In genomic region chr17:63347475-63347874, GRCh38 we compare ENCODE assay signal across 29 cellular contexts.
A peak's percentile ranks its signal among the peaks of the same experiment; 100 is the strongest.
DNase-seq lines count a peak whose midpoint lies in the region; ATAC-seq, FAIRE-seq and TF ChIP-seq lines count a peak whose summit lies in the region.
"Had no signal": no experiment of that assay in that cellular context is flagged by ENCODE, and none has a peak within 500 bp of the region (broad histone marks: within the 10 kb centered on the region; RNA-seq: fewer than 3 reads in every experiment).

No MANE protein-coding gene starts in this region.

- H3K36me3 Mint-ChIP-seq in natural killer cell treated with Interleukin-12 subunit alpha and Interleukin-12 subunit beta and Interleukin-15 and Interleukin-18, amount 100 ng/mL, for 72 hours = no peaks in the 10 kb centered on the region
- no peaks in the 10 kb centered on the region for H3K36me3 Mint-ChIP-seq in natural killer cell
- no peaks in the 10 kb centered on the region for H3K36me3 Mint-ChIP-seq in stimulated activated effector memory CD8-positive, alpha-beta T cell treated with anti-CD3 and anti-CD28 coated beads, Interleukin-12 subunit alpha, Interleukin-12 subunit beta, amount 100 ng/mL, for 72 hours

- FAIRE-seq in HTR-8/SVneo (lab: Jason Lieb, UNC) (peak; percentile 49), islet of Langerhans (lab: Jason Lieb, UNC) (peak; percentile 9)
- FAIRE-seq: A204.1, GM12878, GM12892, GM18507 had no signal

- H3K4me3 Mint-ChIP-seq in natural killer cell treated with Interleukin-12 subunit alpha and Interleukin-12 subunit beta and Interleukin-15 and Interleukin-18, amount 100 ng/mL, for 72 hours = peak overlapping the region; percentile 13
- H3K4me3 Mint-ChIP-seq in natural killer cell = no peak overlapping the region
- peak overlapping the region; percentile 20 for H3K4me3 Mint-ChIP-seq in stimulated activated effector memory CD8-positive, alpha-beta T cell treated with anti-CD3 and anti-CD28 coated beads, Interleukin-12 subunit alpha, Interleukin-12 subunit beta, amount 100 ng/mL, for 72 hours
- H3K4me3 Mint-ChIP-seq: CD14-positive monocyte; CD4-positive, alpha-beta memory T cell; CD4-positive, CD25-positive, alpha-beta regulatory T cell; CD8-positive, alpha-beta memory T cell had no signal

- H3K27me3 ChIP-seq in WERI-Rb-1 (ENCODE audit: insufficient read depth, low read depth, severe bottlenecking) (no peaks in the 10 kb centered on the region), MM.1S (replicated peaks; ENCODE audit: insufficient read depth, low read length) (no peaks in the 10 kb centered on the region)
- H3K27me3 ChIP-seq: BE2C, BLaER1 had no signal

- DNase-seq in natural killer cell treated with Interleukin-12 subunit alpha and Interleukin-12 subunit beta and Interleukin-15 and Interleukin-18, amount 100 ng/mL, for 72 hours (ENCODE audit: low spot score) = no peak
- DNase-seq in natural killer cell (no peak), HTR-8/SVneo (ENCODE audit: insufficient read length, low spot score) (no peak), WERI-Rb-1 (no peak), MM.1S (no peak)
- DNase-seq in stimulated activated effector memory CD8-positive, alpha-beta T cell treated with anti-CD3 and anti-CD28 coated beads, Interleukin-12 subunit alpha, Interleukin-12 subunit beta, amount 100 ng/mL, for 72 hours (ENCODE audit: low spot score in 2 of 2) = no peak
- DNase-seq in stimulated activated CD4-positive, alpha-beta T cell treated with anti-CD3 and anti-CD28 coated beads, Interleukin-2, amount 100 ng/mL, for 24 hours = no peak
- DNase-seq: 8988T; ACHN; BE2C; C1 segment of cervical spinal cord; CD4-positive, alpha-beta memory T cell; CD4-positive, CD25-positive, alpha-beta regulatory T cell; CD8-positive, alpha-beta memory T cell; COR-L47; DMS 273 treated with DMSO at 0.1 percent for 48 hours; DMS153; DMS53; DMS79; DND-41; EL; GDM1 had no signal

- peaks cover 28% of the 10 kb centered on the region for H3K36me3 ChIP-seq in WERI-Rb-1
- no peaks in the 10 kb centered on the region for H3K36me3 ChIP-seq in MM.1S (replicated peaks; ENCODE audit: insufficient read depth, low read length)

- no peaks in the 10 kb centered on the region for H3K4me1 ChIP-seq in MM.1S (ENCODE audit: low read length)
- H3K4me1 ChIP-seq: BE2C, BLaER1 had no signal

- H3F3A ChIP-seq in MM.1S (ENCODE audit: insufficient read depth, low read length) = no peaks in the 10 kb centered on the region

- H3K4me3 ChIP-seq in WERI-Rb-1 (ENCODE audit: low read depth, low read length) = no peak overlapping the region
- no peak overlapping the region for H3K4me3 ChIP-seq in MM.1S (ENCODE audit: low read length)
- H3K4me3 ChIP-seq: BLaER1, GM12878 had no signal

- H2AFZ ChIP-seq in MM.1S (ENCODE audit: low read length) = no peak overlapping the region

- H3K9me3 ChIP-seq in WERI-Rb-1 (ENCODE audit: severe bottlenecking) (no peaks in the 10 kb centered on the region), MM.1S (replicated peaks; ENCODE audit: insufficient read depth, low read length) (no peaks in the 10 kb centered on the region)
- H3K9me3 ChIP-seq: BE2C, BLaER1 had no signal

- no peak overlapping the region for H3K27ac ChIP-seq in WERI-Rb-1
- H3K27ac ChIP-seq in MM.1S (ENCODE audit: low read length) = no peak overlapping the region
- H3K27ac ChIP-seq: BLaER1 had no signal

- no peaks in the 10 kb centered on the region for H3K9me3 Mint-ChIP-seq in natural killer cell treated with Interleukin-12 subunit alpha and Interleukin-12 subunit beta and Interleukin-15 and Interleukin-18, amount 100 ng/mL, for 72 hours
- H3K9me3 Mint-ChIP-seq in natural killer cell = no peaks in the 10 kb centered on the region
- no peaks in the 10 kb centered on the region for H3K9me3 Mint-ChIP-seq in stimulated activated effector memory CD8-positive, alpha-beta T cell treated with anti-CD3 and anti-CD28 coated beads, Interleukin-12 subunit alpha, Interleukin-12 subunit beta, amount 100 ng/mL, for 72 hours
- H3K9me3 Mint-ChIP-seq: CD14-positive monocyte; CD4-positive, alpha-beta memory T cell; CD4-positive, CD25-positive, alpha-beta regulatory T cell; CD8-positive, alpha-beta memory T cell had no signal

- no peaks in the 10 kb centered on the region for H3K9me2 ChIP-seq in MM.1S (replicated peaks; ENCODE audit: insufficient read depth, low read length)

- H3K4me1 Mint-ChIP-seq in natural killer cell treated with Interleukin-12 subunit alpha and Interleukin-12 subunit beta and Interleukin-15 and Interleukin-18, amount 100 ng/mL, for 72 hours (ENCODE audit: low read depth in 2 of 2) = peaks cover 0 to 4% of the 10 kb centered on the region in 2 donors
- no peaks in the 10 kb centered on the region for H3K4me1 Mint-ChIP-seq in natural killer cell
- H3K4me1 Mint-ChIP-seq in stimulated activated effector memory CD8-positive, alpha-beta T cell treated with anti-CD3 and anti-CD28 coated beads, Interleukin-12 subunit alpha, Interleukin-12 subunit beta, amount 100 ng/mL, for 72 hours = peaks cover 11% of the 10 kb centered on the region
- H3K4me1 Mint-ChIP-seq: CD14-positive monocyte; CD4-positive, alpha-beta memory T cell; CD4-positive, CD25-positive, alpha-beta regulatory T cell; CD8-positive, alpha-beta memory T cell had no signal

- no peak overlapping the region for H3K9ac ChIP-seq in MM.1S (ENCODE audit: low read length)
- H3K9ac ChIP-seq: BLaER1 had no signal

- ATAC-seq in natural killer cell treated with Interleukin-12 subunit alpha and Interleukin-12 subunit beta and Interleukin-15 and Interleukin-18, amount 100 ng/mL, for 72 hours = no peak
- ATAC-seq in natural killer cell = no peak
- peak; percentile 46 for ATAC-seq in stimulated activated effector memory CD8-positive, alpha-beta T cell treated with anti-CD3 and anti-CD28 coated beads, Interleukin-12 subunit alpha, Interleukin-12 subunit beta, amount 100 ng/mL, for 72 hours
- ATAC-seq: GM12878 had no signal

- intact Hi-C loops in natural killer cell (cut with micrococcal nuclease) = no loop called here

- H3K27me3 Mint-ChIP-seq in natural killer cell treated with Interleukin-12 subunit alpha and Interleukin-12 subunit beta and Interleukin-15 and Interleukin-18, amount 100 ng/mL, for 72 hours = no peaks in the 10 kb centered on the region
- H3K27me3 Mint-ChIP-seq in natural killer cell (ENCODE audit: low read depth in 2 of 2) = no peaks in the 10 kb centered on the region
- H3K27me3 Mint-ChIP-seq: CD4-positive, alpha-beta memory T cell; CD4-positive, CD25-positive, alpha-beta regulatory T cell had no signal

- H4K20me1 ChIP-seq in MM.1S (ENCODE audit: insufficient read depth, low read length) = no peaks in the 10 kb centered on the region
- H4K20me1 ChIP-seq: BLaER1 had no signal

- TF ChIP-seq CTCF in natural killer cell (IDR thresholded peaks at IDR 0.05) (no peak), WERI-Rb-1 (IDR thresholded peaks at IDR 0.05; ENCODE audit: low read depth, low read length) (no peak), MM.1S (IDR thresholded peaks at IDR 0.05; ENCODE audit: low read length) (no peak)

- H3K4me2 ChIP-seq in MM.1S (ENCODE audit: low read depth, low read length) = no peak overlapping the region
- H3K4me2 ChIP-seq: BLaER1 had no signal

- no peak overlapping the region for H3K27ac Mint-ChIP-seq in natural killer cell treated with Interleukin-12 subunit alpha and Interleukin-12 subunit beta and Interleukin-15 and Interleukin-18, amount 100 ng/mL, for 72 hours
- no peak overlapping the region for H3K27ac Mint-ChIP-seq in natural killer cell
- H3K27ac Mint-ChIP-seq in stimulated activated effector memory CD8-positive, alpha-beta T cell treated with anti-CD3 and anti-CD28 coated beads, Interleukin-12 subunit alpha, Interleukin-12 subunit beta, amount 100 ng/mL, for 72 hours = no peak overlapping the region
- H3K27ac Mint-ChIP-seq: CD4-positive, alpha-beta memory T cell had no signal

- H3K79me2 ChIP-seq in MM.1S (ENCODE audit: low read length) = no peaks in the 10 kb centered on the region
